Comparison of ENCODE assay signal across 1 cellular context in genomic region chr11:86396403-86396802, GRCh38.
TF ChIP-seq lines count a peak whose summit lies in the region.

No MANE protein-coding gene starts in this region.

TF ChIP-seq in IMR-90, 13 proteins besides CTCF, POLR2A, EP300 and RAD21 (continued from another document):
- TF ChIP-seq SMC3 (IDR thresholded peaks at IDR 0.05; ENCODE audit: low read depth, low read length) = no peak
